In genomic region chr20:50512323-50512722, GRCh38 we compare ENCODE assay signal across 11 cellular contexts. TPM values are rescaled to one million over a fixed set of nuclear protein-coding genes. Genes with fewer than 3 reads are reported as not detected.
DNase-seq lines count a peak whose midpoint lies in the region; ATAC-seq and TF ChIP-seq lines count a peak whose summit lies in the region.
"Had no signal": no experiment of that assay in that cellular context is flagged by ENCODE, and none has a peak within 500 bp of the region (broad histone marks: within the 10 kb centered on the region; RNA-seq: fewer than 3 reads in every experiment).

No MANE protein-coding gene starts in this region.

- H3K27ac Mint-ChIP-seq in T-helper 1 cell treated with Interleukin-12 subunit alpha and Interleukin-12 subunit beta and Interleukin-4 antibody, amounts not matched to agents 30 μg/mL and 1 μg/mL, for 36 hours, result peak overlapping the region; percentile 96
- peak overlapping the region; percentile 94 for H3K27ac Mint-ChIP-seq in activated T-helper 1 cell treated with anti-CD3 and anti-CD28 coated beads, Interleukin-12 subunit alpha, Interleukin-12 subunit beta, Interleukin-2, Interleukin-4 antibody, amounts not matched to agents 30 ng/mL and 10 ng/mL and 1 ng/mL, durations not matched to agents 14 hours and 24 hours and 36 hours
- H3K27ac Mint-ChIP-seq in glutamatergic neuron (ENCODE audit: unreplicated experiment), result no peak overlapping the region
- H3K27ac Mint-ChIP-seq in stimulated activated memory B cell treated with anti-CD40 and anti-IgM and Interleukin-4, amounts not matched to agents 10 μg/mL and 1 μg/mL and 100 μg/mL, for 72 hours, result peak overlapping the region; percentile 98

- H3K4me1 Mint-ChIP-seq in T-helper 1 cell treated with Interleukin-12 subunit alpha and Interleukin-12 subunit beta and Interleukin-4 antibody, amounts not matched to agents 30 μg/mL and 1 μg/mL, for 36 hours (ENCODE audit: low read depth), result peaks cover 59% of the 10 kb centered on the region
- peaks cover 67% of the 10 kb centered on the region for H3K4me1 Mint-ChIP-seq in activated T-helper 1 cell treated with anti-CD3 and anti-CD28 coated beads, Interleukin-12 subunit alpha, Interleukin-12 subunit beta, Interleukin-2, Interleukin-4 antibody, amounts not matched to agents 30 ng/mL and 10 ng/mL and 1 ng/mL, durations not matched to agents 14 hours and 24 hours and 36 hours (ENCODE audit: low read depth)
- peaks cover 16% of the 10 kb centered on the region for H3K4me1 Mint-ChIP-seq in glutamatergic neuron (ENCODE audit: low read depth, unreplicated experiment)
- H3K4me1 Mint-ChIP-seq in stimulated activated memory B cell treated with anti-CD40 and anti-IgM and Interleukin-4, amounts not matched to agents 10 μg/mL and 1 μg/mL and 100 μg/mL, for 72 hours, result peaks cover 53% of the 10 kb centered on the region

- peak overlapping the region; percentile 97 for H3K4me3 Mint-ChIP-seq in T-helper 1 cell treated with Interleukin-12 subunit alpha and Interleukin-12 subunit beta and Interleukin-4 antibody, amounts not matched to agents 30 μg/mL and 1 μg/mL, for 36 hours
- peak overlapping the region; percentile 93 for H3K4me3 Mint-ChIP-seq in activated T-helper 1 cell treated with anti-CD3 and anti-CD28 coated beads, Interleukin-12 subunit alpha, Interleukin-12 subunit beta, Interleukin-2, Interleukin-4 antibody, amounts not matched to agents 30 ng/mL and 10 ng/mL and 1 ng/mL, durations not matched to agents 14 hours and 24 hours and 36 hours
- H3K4me3 Mint-ChIP-seq in glutamatergic neuron (ENCODE audit: unreplicated experiment), result peak overlapping the region; percentile 25
- H3K4me3 Mint-ChIP-seq in stimulated activated memory B cell treated with anti-CD40 and anti-IgM and Interleukin-4, amounts not matched to agents 10 μg/mL and 1 μg/mL and 100 μg/mL, for 72 hours, result peak overlapping the region; percentile 97

- no peaks in the 10 kb centered on the region for H3K9me3 Mint-ChIP-seq in T-helper 1 cell treated with Interleukin-12 subunit alpha and Interleukin-12 subunit beta and Interleukin-4 antibody, amounts not matched to agents 30 μg/mL and 1 μg/mL, for 36 hours
- no peaks in the 10 kb centered on the region for H3K9me3 Mint-ChIP-seq in activated T-helper 1 cell treated with anti-CD3 and anti-CD28 coated beads, Interleukin-12 subunit alpha, Interleukin-12 subunit beta, Interleukin-2, Interleukin-4 antibody, amounts not matched to agents 30 ng/mL and 10 ng/mL and 1 ng/mL, durations not matched to agents 14 hours and 24 hours and 36 hours
- peaks cover 3% of the 10 kb centered on the region for H3K9me3 Mint-ChIP-seq in glutamatergic neuron (ENCODE audit: unreplicated experiment)
- H3K9me3 Mint-ChIP-seq in stimulated activated memory B cell treated with anti-CD40 and anti-IgM and Interleukin-4, amounts not matched to agents 10 μg/mL and 1 μg/mL and 100 μg/mL, for 72 hours, result no peaks in the 10 kb centered on the region

- H3K36me3 Mint-ChIP-seq in T-helper 1 cell treated with Interleukin-12 subunit alpha and Interleukin-12 subunit beta and Interleukin-4 antibody, amounts not matched to agents 30 μg/mL and 1 μg/mL, for 36 hours (ENCODE audit: low read depth), result peaks cover 19% of the 10 kb centered on the region
- peaks cover 20% of the 10 kb centered on the region for H3K36me3 Mint-ChIP-seq in activated T-helper 1 cell treated with anti-CD3 and anti-CD28 coated beads, Interleukin-12 subunit alpha, Interleukin-12 subunit beta, Interleukin-2, Interleukin-4 antibody, amounts not matched to agents 30 ng/mL and 10 ng/mL and 1 ng/mL, durations not matched to agents 14 hours and 24 hours and 36 hours (ENCODE audit: low read depth)
- H3K36me3 Mint-ChIP-seq in glutamatergic neuron (ENCODE audit: unreplicated experiment), result no peaks in the 10 kb centered on the region
- H3K36me3 Mint-ChIP-seq in stimulated activated memory B cell treated with anti-CD40 and anti-IgM and Interleukin-4, amounts not matched to agents 10 μg/mL and 1 μg/mL and 100 μg/mL, for 72 hours, result peaks cover 42% of the 10 kb centered on the region

- H3K27me3 Mint-ChIP-seq in T-helper 1 cell treated with Interleukin-12 subunit alpha and Interleukin-12 subunit beta and Interleukin-4 antibody, amounts not matched to agents 30 μg/mL and 1 μg/mL, for 36 hours (ENCODE audit: low read depth), result no peaks in the 10 kb centered on the region
- no peaks in the 10 kb centered on the region for H3K27me3 Mint-ChIP-seq in activated T-helper 1 cell treated with anti-CD3 and anti-CD28 coated beads, Interleukin-12 subunit alpha, Interleukin-12 subunit beta, Interleukin-2, Interleukin-4 antibody, amounts not matched to agents 30 ng/mL and 10 ng/mL and 1 ng/mL, durations not matched to agents 14 hours and 24 hours and 36 hours (ENCODE audit: insufficient read depth)
- peaks cover 3% of the 10 kb centered on the region for H3K27me3 Mint-ChIP-seq in glutamatergic neuron (ENCODE audit: unreplicated experiment)
- no peaks in the 10 kb centered on the region for H3K27me3 Mint-ChIP-seq in stimulated activated memory B cell treated with anti-CD40 and anti-IgM and Interleukin-4, amounts not matched to agents 10 μg/mL and 1 μg/mL and 100 μg/mL, for 72 hours

- intact Hi-C loops in activated T-helper 1 cell treated with anti-CD3 and anti-CD28 coated beads, Interleukin-12 subunit alpha, Interleukin-12 subunit beta, Interleukin-2, Interleukin-4 antibody, amounts not matched to agents 30 ng/mL and 10 ng/mL and 1 ng/mL, durations not matched to agents 14 hours and 24 hours and 36 hours (cut with micrococcal nuclease), result loop anchor here (5.0 kb wide), 1 partner anchor 220 kb away; the partner anchor contains the start of gene PARD6B

- DNase-seq in T-helper 1 cell (no peak), glutamatergic neuron (no peak), NCI-H82 (lab: John Stamatoyannopoulos, UW) (no peak)
- no peak for DNase-seq in activated T-helper 1 cell treated with anti-CD3 and anti-CD28 coated beads, Interleukin-12 subunit alpha, Interleukin-12 subunit beta, Interleukin-2, Interleukin-4 antibody, amounts not matched to agents 30 ng/mL and 10 ng/mL and 1 ng/mL, durations not matched to agents 14 hours and 24 hours and 36 hours (ENCODE audit: low spot score)
- DNase-seq: 8988T, caudate nucleus, RPMI8226 had no signal

- TF ChIP-seq CTCF in glutamatergic neuron (IDR thresholded peaks at IDR 0.05; ENCODE audit: partially characterized antibody, unreplicated experiment), result no peak

- no peak for ATAC-seq in stimulated activated memory B cell treated with anti-CD40 and anti-IgM and Interleukin-4, amounts not matched to agents 10 μg/mL and 1 μg/mL and 100 μg/mL, for 72 hours
- ATAC-seq in HG03108 (IDR thresholded peaks at IDR 0.05; ENCODE audit: unreplicated experiment) (no peak), GM18873 (IDR thresholded peaks at IDR 0.05; ENCODE audit: low FRiP score, unreplicated experiment) (no peak)

RNA-seq across cellular contexts. Expression of gene PTPN1, which starts 2.1 kb away (rescaled TPM):
- 60.0 and 60.5 TPM in 2 replicates for total RNA-seq in activated T-helper 1 cell treated with anti-CD3 and anti-CD28 coated beads, Interleukin-12 subunit alpha, Interleukin-12 subunit beta, Interleukin-2, Interleukin-4 antibody, amounts not matched to agents 30 ng/mL and 10 ng/mL and 1 ng/mL, durations not matched to agents 14 hours and 24 hours and 36 hours
- total RNA-seq in glutamatergic neuron (ENCODE audit: unreplicated experiment), result 47.5 TPM

Comparison
In these comparisons a context has a peak if more than half of its experiments do, and no peak if none do; other contexts are left out.
1. H3K4me3 Mint-ChIP-seq: peak in every context shown above with its lines; median percentile 97 in T-helper 1 cell treated with Interleukin-12 subunit alpha and Interleukin-12 subunit beta and Interleukin-4 antibody, amounts not matched to agents 30 μg/mL and 1 μg/mL, for 36 hours; 97 in stimulated activated memory B cell treated with anti-CD40 and anti-IgM and Interleukin-4, amounts not matched to agents 10 μg/mL and 1 μg/mL and 100 μg/mL, for 72 hours; 93 in activated T-helper 1 cell treated with anti-CD3 and anti-CD28 coated beads, Interleukin-12 subunit alpha, Interleukin-12 subunit beta, Interleukin-2, Interleukin-4 antibody, amounts not matched to agents 30 ng/mL and 10 ng/mL and 1 ng/mL, durations not matched to agents 14 hours and 24 hours and 36 hours; 25 in glutamatergic neuron.